6 cellular contexts compared by ENCODE assay signal in genomic region chr17:8189041-8189710, GRCh38. TPM values are rescaled to one million over a fixed set of nuclear protein-coding genes. Genes with fewer than 3 reads are reported as not detected.
A peak's percentile ranks its signal among the peaks of the same experiment; 100 is the strongest.
DNase-seq lines count a peak whose midpoint lies in the region; ATAC-seq and TF ChIP-seq lines count a peak whose summit lies in the region.

No MANE protein-coding gene starts in this region.

- peak overlapping the region; percentile 78 for H3K9ac ChIP-seq in smooth muscle cell (ENCODE audit: low read depth)

- WGBS in smooth muscle cell (ENCODE audit: low lambda C conversion rate), result 6% methylated on average over 61 of the region's 67 CpGs

- H3K4me2 ChIP-seq in smooth muscle cell, result peak overlapping the region; percentile 88

- H2AFZ ChIP-seq in smooth muscle cell (ENCODE audit: low read depth), result peak overlapping the region; percentile 82

- ATAC-seq in Right ventricle myocardium inferior, result no peak
- no peak for ATAC-seq in HG02571 (IDR thresholded peaks at IDR 0.05; ENCODE audit: unreplicated experiment)

- DNase-seq in Right ventricle myocardium inferior (ENCODE audit: missing footprints) (peak; percentile 71), cardiac septum (ENCODE audit: low spot score) (no peak), epithelial cell of esophagus (ENCODE audit: low read depth) (no peak), smooth muscle cell (lab: John Stamatoyannopoulos, UW; ENCODE audit: unreplicated experiment) (peak; percentile 24), NOMO-1 treated with dmso at 0.1 percent for 144 hours (lab: John Stamatoyannopoulos, UW; ENCODE audit: unreplicated experiment) (no peak)

- no peaks in the 10 kb centered on the region for H3K36me3 ChIP-seq in smooth muscle cell (ENCODE audit: low read depth)

- H4K20me1 ChIP-seq in smooth muscle cell (ENCODE audit: low read depth), result peaks cover 19% of the 10 kb centered on the region

- peaks cover 17% of the 10 kb centered on the region for H3F3A ChIP-seq in smooth muscle cell (ENCODE audit: low read depth)

- TF ChIP-seq CTCF in epithelial cell of esophagus (IDR thresholded peaks at IDR 0.05; ENCODE audit: insufficient read depth, low read depth, low read length, missing control alignments), result no peak
- no peak for TF ChIP-seq CTCF in smooth muscle cell (IDR thresholded peaks at IDR 0.05; ENCODE audit: borderline replicate concordance, insufficient read depth, poor library complexity, severe bottlenecking)

- intact Hi-C loops in Right ventricle myocardium inferior (cut with DNase I), result loop anchor here (5.0 kb wide), 1 partner anchor 108 kb away; the partner anchor contains the start of gene SLC25A35
- intact Hi-C loops in cardiac septum (cut with DNase I), result loop anchor here (5.0 kb wide), 1 partner anchor 52 kb away; no protein-coding TSS in a partner anchor

- H3K4me3 ChIP-seq in epithelial cell of esophagus (ENCODE audit: low read length) (peak overlapping the region; percentile 74), smooth muscle cell (peak overlapping the region; percentile 75)

- peaks cover 12% of the 10 kb centered on the region for H3K4me1 ChIP-seq in smooth muscle cell (ENCODE audit: low read depth)

- peak overlapping the region; percentile 68 for H3K27ac ChIP-seq in smooth muscle cell (ENCODE audit: low read depth)

- H3K27me3 ChIP-seq in smooth muscle cell (ENCODE audit: low read depth), result no peaks in the 10 kb centered on the region

- no peaks in the 10 kb centered on the region for H3K79me2 ChIP-seq in smooth muscle cell (ENCODE audit: low read depth)

- no peaks in the 10 kb centered on the region for H3K9me3 ChIP-seq in smooth muscle cell (replicated peaks; ENCODE audit: low read depth)

RNA-seq across cellular contexts. Expression of gene BORCS6, which starts 0.8 kb away (rescaled TPM):
- total RNA-seq in Right ventricle myocardium inferior (9.2 TPM), cardiac septum (6.8 TPM), smooth muscle cell (1.8 and 6.3 TPM in 2 replicates)
- 3.2 and 3.9 TPM in 2 replicates for polyA plus RNA-seq in smooth muscle cell

RNA-seq across cellular contexts. Expression of gene TMEM107, which starts 13.0 kb away (rescaled TPM):
- 6.7 TPM for total RNA-seq in Right ventricle myocardium inferior
- total RNA-seq in cardiac septum, result 8.7 TPM
- 66.7 and 88.4 TPM in 2 replicates for total RNA-seq in smooth muscle cell
- polyA plus RNA-seq in smooth muscle cell, result 36.0 and 36.5 TPM in 2 replicates

RNA-seq across cellular contexts. Expression of gene AURKB, which starts 21.2 kb away (rescaled TPM):
- total RNA-seq in Right ventricle myocardium inferior (1.2 TPM), cardiac septum (0.83 TPM), smooth muscle cell (10.5 and 16.6 TPM in 2 replicates)
- polyA plus RNA-seq in smooth muscle cell, result 31.7 and 33.5 TPM in 2 replicates

RNA-seq across cellular contexts. Expression of gene VAMP2, which starts 26.4 kb away (rescaled TPM):
- total RNA-seq in Right ventricle myocardium inferior, result 56.6 TPM
- total RNA-seq in cardiac septum, result 63.9 TPM
- total RNA-seq in smooth muscle cell, result 5.7 and 8.1 TPM in 2 replicates
- 20.1 and 28.9 TPM in 2 replicates for polyA plus RNA-seq in smooth muscle cell

RNA-seq across cellular contexts. Expression of gene PER1, which starts 37.0 kb away (rescaled TPM):
- total RNA-seq in Right ventricle myocardium inferior, result 124 TPM
- total RNA-seq in cardiac septum, result 47.8 TPM
- 25.8 and 29.0 TPM in 2 replicates for total RNA-seq in smooth muscle cell
- 55.2 and 85.9 TPM in 2 replicates for polyA plus RNA-seq in smooth muscle cell

Comparison
In these comparisons a context has a peak if more than half of its experiments do, and no peak if none do; other contexts are left out.
1. DNase-seq: peak in Right ventricle myocardium inferior (single experiment) and smooth muscle cell (single experiment); none in cardiac septum (single experiment), epithelial cell of esophagus (single experiment) and NOMO-1 treated with dmso at 0.1 percent for 144 hours (single experiment).